16 cellular contexts compared by ENCODE assay signal in genomic region chr22:45077826-45078334, GRCh38.
A peak's percentile ranks its signal among the peaks of the same experiment; 100 is the strongest.
DNase-seq lines count a peak whose midpoint lies in the region; ATAC-seq and TF ChIP-seq lines count a peak whose summit lies in the region.
"Had no signal": no experiment of that assay in that cellular context is flagged by ENCODE, and none has a peak within 500 bp of the region (broad histone marks: within the 10 kb centered on the region; RNA-seq: fewer than 3 reads in every experiment).

No MANE protein-coding gene starts in this region.

- DNase-seq in neuronal stem cell (ENCODE audit: low spot score) (no peak), aorta (no peak), hepatocyte (ENCODE audit: low spot score) (no peak)
- DNase-seq: 8988T; ACHN; BE2C; C1 segment of cervical spinal cord; Caco-2; Calu3; CD4-positive, CD25-positive, alpha-beta regulatory T cell; CD8-positive, alpha-beta T cell; GF-D8 had no signal

- H2BK5ac ChIP-seq in neuronal stem cell (ENCODE audit: low read length): no peak overlapping the region

- ATAC-seq in aorta (ENCODE audit: low FRiP score): peak; percentile 9
- no peak for ATAC-seq in HG02678 (IDR thresholded peaks at IDR 0.05; ENCODE audit: unreplicated experiment)
- no peak for ATAC-seq in HG03378 (IDR thresholded peaks at IDR 0.05; ENCODE audit: unreplicated experiment)
- ATAC-seq: CD8-positive, alpha-beta T cell had no signal

- no peaks in the 10 kb centered on the region for H3K79me2 ChIP-seq in hepatocyte

- no peak overlapping the region for H2BK120ac ChIP-seq in neuronal stem cell (ENCODE audit: low read depth, low read length)

- H2BK12ac ChIP-seq in neuronal stem cell (ENCODE audit: low read length): peak overlapping the region; percentile 85

- H4K91ac ChIP-seq in neuronal stem cell (ENCODE audit: low read depth, low read length, poor library complexity): peak overlapping the region; percentile 62

- H3K9me2 ChIP-seq in hepatocyte (replicated peaks; ENCODE audit: insufficient read depth): no peaks in the 10 kb centered on the region

- H2AK5ac ChIP-seq in neuronal stem cell (ENCODE audit: low read depth, low read length): peak overlapping the region; percentile 59

- peak overlapping the region; percentile 45 for H3K4ac ChIP-seq in neuronal stem cell (ENCODE audit: low read length)

- H3K4me3 ChIP-seq in BLaER1: no peak overlapping the region
- no peak overlapping the region for H3K4me3 ChIP-seq in BLaER1 treated with 17β-estradiol and CSF1 and Interleukin-3, amounts not matched to agents 10 nM and 100 nM
- H3K4me3 ChIP-seq in neuronal stem cell (ENCODE audit: low read length in 2 of 2): peak overlapping the region in 1 of 2 donors; percentile 11
- H3K4me3 ChIP-seq in aorta (ENCODE audit: low read length in 2 of 2): no peak overlapping the region
- H3K4me3 ChIP-seq in hepatocyte: no peak overlapping the region

- no CpG with 5 or more reads among the region's 25 CpGs for WGBS in neuronal stem cell (ENCODE audit: extremely low coverage in 2 of 2, insufficient read length in 2 of 2, insufficient replicate concordance in 1 of 2), 2 donors
- whole genome bisulfite sequencing in aorta, 2 donors: 21 to 45% methylated on average over 25 of the region's 25 CpGs
- 91% methylated on average over 23 of the region's 25 CpGs for WGBS in hepatocyte (ENCODE audit: low lambda C conversion rate, missing lambda C conversion rate)

- peak overlapping the region; percentile 71 for H3K18ac ChIP-seq in neuronal stem cell (ENCODE audit: low read length)

- H2BK15ac ChIP-seq in neuronal stem cell (ENCODE audit: low read length): peak overlapping the region; percentile 51

- H3K79me1 ChIP-seq in neuronal stem cell (ENCODE audit: low read depth, low read length): no peaks in the 10 kb centered on the region

- H3K27ac ChIP-seq in BLaER1: no peak overlapping the region
- H3K27ac ChIP-seq in BLaER1 treated with 17β-estradiol and CSF1 and Interleukin-3, amounts not matched to agents 10 nM and 100 nM: no peak overlapping the region
- H3K27ac ChIP-seq in neuronal stem cell (replicated peaks; ENCODE audit: low read length): no peak overlapping the region
- no peak overlapping the region for H3K27ac ChIP-seq in aorta (ENCODE audit: low read depth in 1 of 2, low read length in 2 of 2)
- no peak overlapping the region for H3K27ac ChIP-seq in hepatocyte

- H3K4me1 ChIP-seq in BLaER1 (peaks cover 7% of the 10 kb centered on the region), neuronal stem cell (ENCODE audit: control insufficient read depth in 2 of 2, insufficient read depth in 1 of 2, low read depth in 1 of 2, low read length in 2 of 2) (peaks cover 0 to 6% of the 10 kb centered on the region in 2 donors), aorta (ENCODE audit: control insufficient read depth in 1 of 2, insufficient read depth in 2 of 2, low read length in 2 of 2) (no peaks in the 10 kb centered on the region), hepatocyte (ENCODE audit: insufficient read depth) (no peaks in the 10 kb centered on the region)
- H3K4me1 ChIP-seq in BLaER1 treated with 17β-estradiol and CSF1 and Interleukin-3, amounts not matched to agents 10 nM and 100 nM: peaks cover 0 to 10% (median 8%) of the 10 kb centered on the region in 10 experiments; a peak in 7 of 20 replicates
- H3K4me1 ChIP-seq: BE2C, Caco-2 had no signal

- H3K9ac ChIP-seq in BLaER1 (no peak overlapping the region), neuronal stem cell (ENCODE audit: low read depth, low read length, poor library complexity) (no peak overlapping the region)
- H3K9ac ChIP-seq in BLaER1 treated with 17β-estradiol and CSF1 and Interleukin-3, amounts not matched to agents 10 nM and 100 nM: no peak overlapping the region

- peak overlapping the region; percentile 74 for H4K8ac ChIP-seq in neuronal stem cell (ENCODE audit: low read depth, low read length)

- no peaks in the 10 kb centered on the region for H3K9me3 ChIP-seq in BLaER1
- no peaks in the 10 kb centered on the region; a peak in 1 of 22 replicates for H3K9me3 ChIP-seq in BLaER1 treated with 17β-estradiol and CSF1 and Interleukin-3, amounts not matched to agents 10 nM and 100 nM (replicated peaks in 1 of 11)
- no peaks in the 10 kb centered on the region for H3K9me3 ChIP-seq in neuronal stem cell (replicated peaks in 1 of 2; ENCODE audit: control insufficient read depth in 2 of 2, insufficient read depth in 1 of 2, low read depth in 1 of 2, low read length in 2 of 2)
- no peaks in the 10 kb centered on the region for H3K9me3 ChIP-seq in aorta (ENCODE audit: control insufficient read depth, low read length)
- H3K9me3 ChIP-seq in hepatocyte (ENCODE audit: low read depth): no peaks in the 10 kb centered on the region
- H3K9me3 ChIP-seq: BE2C, Caco-2 had no signal

- H3K14ac ChIP-seq in neuronal stem cell (ENCODE audit: low read length): no peak overlapping the region

- H3K4me2 ChIP-seq in BLaER1 (peak overlapping the region; percentile 40), neuronal stem cell (ENCODE audit: insufficient read depth, low read length, poor library complexity, severe bottlenecking) (no peak overlapping the region), hepatocyte (no peak overlapping the region)
- peak overlapping the region in 6 of 11 experiments; percentile 9 to 36 (median 16); a peak in 6 of 22 replicates for H3K4me2 ChIP-seq in BLaER1 treated with 17β-estradiol and CSF1 and Interleukin-3, amounts not matched to agents 10 nM and 100 nM

- H4K20me1 ChIP-seq in BLaER1 (no peaks in the 10 kb centered on the region), hepatocyte (ENCODE audit: insufficient read depth, poor library complexity, severe bottlenecking) (no peaks in the 10 kb centered on the region)
- peaks cover 0 to 8% (median 0%) of the 10 kb centered on the region in 11 experiments; a peak in 4 of 22 replicates for H4K20me1 ChIP-seq in BLaER1 treated with 17β-estradiol and CSF1 and Interleukin-3, amounts not matched to agents 10 nM and 100 nM

- H3K27me3 ChIP-seq in BLaER1: peaks cover 22% of the 10 kb centered on the region
- H3K27me3 ChIP-seq in BLaER1 treated with 17β-estradiol and CSF1 and Interleukin-3, amounts not matched to agents 10 nM and 100 nM: peaks cover 17 to 29% (median 21%) of the 10 kb centered on the region in 11 experiments; a peak in 21 of 22 replicates
- H3K27me3 ChIP-seq in neuronal stem cell (ENCODE audit: control insufficient read depth in 3 of 3, insufficient read depth in 3 of 3, low read depth in 1 of 3, low read length in 3 of 3): peaks cover 0 to 24% (median 0%) of the 10 kb centered on the region in 3 experiments
- H3K27me3 ChIP-seq in aorta (ENCODE audit: control insufficient read depth in 1 of 2, insufficient read depth in 2 of 2, low read length in 1 of 2): no peaks in the 10 kb centered on the region
- H3K27me3 ChIP-seq in hepatocyte: peaks cover under 1% of the 10 kb centered on the region

- H3K36me3 ChIP-seq in BLaER1: no peaks in the 10 kb centered on the region
- no peaks in the 10 kb centered on the region for H3K36me3 ChIP-seq in BLaER1 treated with 17β-estradiol and CSF1 and Interleukin-3, amounts not matched to agents 10 nM and 100 nM
- no peaks in the 10 kb centered on the region for H3K36me3 ChIP-seq in neuronal stem cell (replicated peaks in 1 of 2; ENCODE audit: control insufficient read depth in 2 of 2, insufficient read depth in 2 of 2, low read length in 2 of 2)
- H3K36me3 ChIP-seq in aorta (ENCODE audit: control insufficient read depth in 1 of 2, insufficient read depth in 2 of 2, low read length in 1 of 2): no peaks in the 10 kb centered on the region
- no peaks in the 10 kb centered on the region for H3K36me3 ChIP-seq in hepatocyte (replicated peaks; ENCODE audit: insufficient read depth, low read depth)
- H3K36me3 ChIP-seq: BE2C had no signal

- intact Hi-C loops in aorta (cut with DNase I): no loop called here

- no peak for TF ChIP-seq CTCF in hepatocyte (IDR thresholded peaks at IDR 0.05; ENCODE audit: poor library complexity)

- H3K23ac ChIP-seq in neuronal stem cell (ENCODE audit: low read depth, low read length, poor library complexity): no peak overlapping the region

- H2AFZ ChIP-seq in neuronal stem cell (ENCODE audit: low read length) (no peak overlapping the region), hepatocyte (no peak overlapping the region)

Comparison
In these comparisons a context has a peak if more than half of its experiments do, and no peak if none do; other contexts are left out.
1. H3K4me2 ChIP-seq: peak in BLaER1 (single experiment) and BLaER1 treated with 17β-estradiol and CSF1 and Interleukin-3, amounts not matched to agents 10 nM and 100 nM (6 of 11); none in neuronal stem cell (single experiment) and hepatocyte (single experiment).